ENCODE assay signal across 9 cellular contexts in genomic region chr9:36873247-36873875, GRCh38.
DNase-seq lines count a peak whose midpoint lies in the region; ATAC-seq and TF ChIP-seq lines count a peak whose summit lies in the region.
"Had no signal": no experiment of that assay in that cellular context is flagged by ENCODE, and none has a peak within 500 bp of the region (broad histone marks: within the 10 kb centered on the region; RNA-seq: fewer than 3 reads in every experiment).

No MANE protein-coding gene starts in this region.

- intact Hi-C loops in breast epithelium (cut with DNase I; ENCODE audit: low total_unique reads): no loop called here
- intact Hi-C loops in left colon (cut with DNase I, micrococcal nuclease): loop anchor here in 1 of 2 donors (10.0 kb wide), 1 partner anchor 131 kb away; no protein-coding TSS in a partner anchor

- TF ChIP-seq CTCF in WERI-Rb-1 (IDR thresholded peaks at IDR 0.05; ENCODE audit: low read depth, low read length) (peak; percentile 93), breast epithelium (IDR thresholded peaks at IDR 0.05) (peak; percentile 55 to 69 (median 68))

- no peaks in the 10 kb centered on the region for H3K27me3 ChIP-seq in WERI-Rb-1 (ENCODE audit: insufficient read depth, low read depth, severe bottlenecking)
- peaks cover 0 to 7% of the 10 kb centered on the region in 2 donors for H3K27me3 ChIP-seq in breast epithelium

- H3K4me3 ChIP-seq in WERI-Rb-1 (ENCODE audit: low read depth, low read length): no peak overlapping the region
- H3K4me3 ChIP-seq in breast epithelium: no peak overlapping the region
- H3K4me3 ChIP-seq: SK-N-MC had no signal

- TF ChIP-seq POLR2A in breast epithelium (IDR thresholded peaks at IDR 0.05): no peak

- H3K9me3 ChIP-seq in WERI-Rb-1 (ENCODE audit: severe bottlenecking) (peaks cover 4% of the 10 kb centered on the region), breast epithelium (no peaks in the 10 kb centered on the region)

- DNase-seq in COR-L47 (lab: John Stamatoyannopoulos, UW) (peak; percentile 37), NCI-H1092 treated with DMSO at 0.1 percent for 48 hours (lab: John Stamatoyannopoulos, UW) (peak; percentile 76), WERI-Rb-1 (peak; percentile 65), breast epithelium (ENCODE audit: low spot score in 2 of 2) (peak; percentile 22 to 67), left colon (peak; percentile 60 to 83)
- DNase-seq in stimulated activated CD4-positive, alpha-beta T cell treated with anti-CD3 and anti-CD28 coated beads, Interleukin-4, amount 100 ng/mL, for 4 hours: peak; percentile 62 to 76

- ATAC-seq in GM21529 (IDR thresholded peaks at IDR 0.05; ENCODE audit: unreplicated experiment) (peak; percentile 67), left colon (peak; percentile 85), GM21447 (IDR thresholded peaks at IDR 0.05; ENCODE audit: unreplicated experiment) (no peak)

- H3K4me1 ChIP-seq in breast epithelium: no peaks in the 10 kb centered on the region

- H3K27ac ChIP-seq in WERI-Rb-1 (no peak overlapping the region), breast epithelium (no peak overlapping the region)
- H3K27ac ChIP-seq: SK-N-MC had no signal

- H3K36me3 ChIP-seq in WERI-Rb-1 (peaks cover 46% of the 10 kb centered on the region), breast epithelium (no peaks in the 10 kb centered on the region)
